In the genomic region with DNA sequence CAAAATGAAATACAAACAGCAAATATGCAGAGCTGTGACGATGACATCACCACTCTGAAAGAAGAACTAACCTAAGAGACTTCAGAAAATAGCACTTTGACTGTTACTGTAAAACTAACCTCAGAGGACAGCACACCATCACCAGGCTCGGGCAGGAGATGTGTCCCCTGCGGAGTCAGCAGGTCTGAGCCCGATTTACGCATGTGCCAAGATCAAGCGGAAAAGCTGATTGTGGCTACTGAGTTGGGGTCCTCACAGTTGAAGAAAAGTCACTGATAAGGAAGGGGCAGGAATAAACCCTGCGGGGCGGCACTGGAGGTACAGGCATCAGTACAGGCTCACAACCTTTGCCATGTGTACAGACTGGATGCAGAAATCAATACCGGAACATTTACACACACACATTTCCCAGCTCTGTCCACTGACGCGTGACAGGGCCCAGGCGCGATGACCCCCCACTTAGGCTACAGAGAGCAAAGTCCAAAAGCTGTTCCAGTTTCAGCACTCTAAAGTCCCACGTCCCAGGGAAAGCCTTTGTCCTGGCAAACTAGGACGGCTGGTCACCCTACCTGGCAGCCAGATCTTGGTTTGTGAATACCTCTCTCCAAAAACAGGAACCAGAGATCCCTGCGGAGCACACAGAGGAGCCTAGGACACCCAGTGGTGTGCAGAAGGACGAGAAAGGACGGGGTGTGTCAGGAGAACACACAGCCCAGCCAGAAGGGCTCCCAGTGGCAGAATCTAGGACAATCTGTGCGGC, we compare ENCODE assay signal across 1 cellular context.
TF ChIP-seq lines count a peak whose summit lies in the region.

No MANE protein-coding gene starts in this region.

TF ChIP-seq in HepG2, 621 proteins besides CTCF, POLR2A, EP300 and RAD21 (continued from another document and continues in another):
- TF ChIP-seq, protein P1, sequence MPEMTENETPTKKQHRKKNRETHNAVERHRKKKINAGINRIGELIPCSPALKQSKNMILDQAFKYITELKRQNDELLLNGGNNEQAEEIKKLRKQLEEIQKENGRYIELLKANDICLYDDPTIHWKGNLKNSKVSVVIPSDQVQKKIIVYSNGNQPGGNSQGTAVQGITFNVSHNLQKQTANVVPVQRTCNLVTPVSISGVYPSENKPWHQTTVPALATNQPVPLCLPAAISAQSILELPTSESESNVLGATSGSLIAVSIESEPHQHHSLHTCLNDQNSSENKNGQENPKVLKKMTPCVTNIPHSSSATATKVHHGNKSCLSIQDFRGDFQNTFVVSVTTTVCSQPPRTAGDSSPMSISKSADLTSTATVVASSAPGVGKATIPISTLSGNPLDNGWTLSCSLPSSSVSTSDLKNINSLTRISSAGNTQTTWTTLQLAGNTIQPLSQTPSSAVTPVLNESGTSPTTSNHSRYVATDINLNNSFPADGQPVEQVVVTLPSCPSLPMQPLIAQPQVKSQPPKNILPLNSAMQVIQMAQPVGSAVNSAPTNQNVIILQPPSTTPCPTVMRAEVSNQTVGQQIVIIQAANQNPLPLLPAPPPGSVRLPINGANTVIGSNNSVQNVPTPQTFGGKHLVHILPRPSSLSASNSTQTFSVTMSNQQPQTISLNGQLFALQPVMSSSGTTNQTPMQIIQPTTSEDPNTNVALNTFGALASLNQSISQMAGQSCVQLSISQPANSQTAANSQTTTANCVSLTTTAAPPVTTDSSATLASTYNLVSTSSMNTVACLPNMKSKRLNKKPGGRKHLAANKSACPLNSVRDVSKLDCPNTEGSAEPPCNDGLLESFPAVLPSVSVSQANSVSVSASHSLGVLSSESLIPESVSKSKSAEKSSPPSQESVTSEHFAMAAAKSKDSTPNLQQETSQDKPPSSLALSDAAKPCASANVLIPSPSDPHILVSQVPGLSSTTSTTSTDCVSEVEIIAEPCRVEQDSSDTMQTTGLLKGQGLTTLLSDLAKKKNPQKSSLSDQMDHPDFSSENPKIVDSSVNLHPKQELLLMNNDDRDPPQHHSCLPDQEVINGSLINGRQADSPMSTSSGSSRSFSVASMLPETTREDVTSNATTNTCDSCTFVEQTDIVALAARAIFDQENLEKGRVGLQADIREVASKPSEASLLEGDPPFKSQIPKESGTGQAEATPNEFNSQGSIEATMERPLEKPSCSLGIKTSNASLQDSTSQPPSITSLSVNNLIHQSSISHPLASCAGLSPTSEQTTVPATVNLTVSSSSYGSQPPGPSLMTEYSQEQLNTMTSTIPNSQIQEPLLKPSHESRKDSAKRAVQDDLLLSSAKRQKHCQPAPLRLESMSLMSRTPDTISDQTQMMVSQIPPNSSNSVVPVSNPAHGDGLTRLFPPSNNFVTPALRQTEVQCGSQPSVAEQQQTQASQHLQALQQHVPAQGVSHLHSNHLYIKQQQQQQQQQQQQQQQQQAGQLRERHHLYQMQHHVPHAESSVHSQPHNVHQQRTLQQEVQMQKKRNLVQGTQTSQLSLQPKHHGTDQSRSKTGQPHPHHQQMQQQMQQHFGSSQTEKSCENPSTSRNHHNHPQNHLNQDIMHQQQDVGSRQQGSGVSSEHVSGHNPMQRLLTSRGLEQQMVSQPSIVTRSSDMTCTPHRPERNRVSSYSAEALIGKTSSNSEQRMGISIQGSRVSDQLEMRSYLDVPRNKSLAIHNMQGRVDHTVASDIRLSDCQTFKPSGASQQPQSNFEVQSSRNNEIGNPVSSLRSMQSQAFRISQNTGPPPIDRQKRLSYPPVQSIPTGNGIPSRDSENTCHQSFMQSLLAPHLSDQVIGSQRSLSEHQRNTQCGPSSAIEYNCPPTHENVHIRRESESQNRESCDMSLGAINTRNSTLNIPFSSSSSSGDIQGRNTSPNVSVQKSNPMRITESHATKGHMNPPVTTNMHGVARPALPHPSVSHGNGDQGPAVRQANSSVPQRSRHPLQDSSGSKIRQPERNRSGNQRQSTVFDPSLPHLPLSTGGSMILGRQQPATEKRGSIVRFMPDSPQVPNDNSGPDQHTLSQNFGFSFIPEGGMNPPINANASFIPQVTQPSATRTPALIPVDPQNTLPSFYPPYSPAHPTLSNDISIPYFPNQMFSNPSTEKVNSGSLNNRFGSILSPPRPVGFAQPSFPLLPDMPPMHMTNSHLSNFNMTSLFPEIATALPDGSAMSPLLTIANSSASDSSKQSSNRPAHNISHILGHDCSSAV (CRISPR knock-in tag; IDR thresholded peaks at IDR 0.05; ENCODE audit: borderline replicate concordance): no peak
- TF ChIP-seq, protein P2, sequence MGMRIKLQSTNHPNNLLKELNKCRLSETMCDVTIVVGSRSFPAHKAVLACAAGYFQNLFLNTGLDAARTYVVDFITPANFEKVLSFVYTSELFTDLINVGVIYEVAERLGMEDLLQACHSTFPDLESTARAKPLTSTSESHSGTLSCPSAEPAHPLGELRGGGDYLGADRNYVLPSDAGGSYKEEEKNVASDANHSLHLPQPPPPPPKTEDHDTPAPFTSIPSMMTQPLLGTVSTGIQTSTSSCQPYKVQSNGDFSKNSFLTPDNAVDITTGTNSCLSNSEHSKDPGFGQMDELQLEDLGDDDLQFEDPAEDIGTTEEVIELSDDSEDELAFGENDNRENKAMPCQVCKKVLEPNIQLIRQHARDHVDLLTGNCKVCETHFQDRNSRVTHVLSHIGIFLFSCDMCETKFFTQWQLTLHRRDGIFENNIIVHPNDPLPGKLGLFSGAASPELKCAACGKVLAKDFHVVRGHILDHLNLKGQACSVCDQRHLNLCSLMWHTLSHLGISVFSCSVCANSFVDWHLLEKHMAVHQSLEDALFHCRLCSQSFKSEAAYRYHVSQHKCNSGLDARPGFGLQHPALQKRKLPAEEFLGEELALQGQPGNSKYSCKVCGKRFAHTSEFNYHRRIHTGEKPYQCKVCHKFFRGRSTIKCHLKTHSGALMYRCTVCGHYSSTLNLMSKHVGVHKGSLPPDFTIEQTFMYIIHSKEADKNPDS (CRISPR knock-in tag; IDR thresholded peaks at IDR 0.05): 0 out of 2 replicates have a peak, but pooled peaks have one; percentile 84
- TF ChIP-seq, protein P3, sequence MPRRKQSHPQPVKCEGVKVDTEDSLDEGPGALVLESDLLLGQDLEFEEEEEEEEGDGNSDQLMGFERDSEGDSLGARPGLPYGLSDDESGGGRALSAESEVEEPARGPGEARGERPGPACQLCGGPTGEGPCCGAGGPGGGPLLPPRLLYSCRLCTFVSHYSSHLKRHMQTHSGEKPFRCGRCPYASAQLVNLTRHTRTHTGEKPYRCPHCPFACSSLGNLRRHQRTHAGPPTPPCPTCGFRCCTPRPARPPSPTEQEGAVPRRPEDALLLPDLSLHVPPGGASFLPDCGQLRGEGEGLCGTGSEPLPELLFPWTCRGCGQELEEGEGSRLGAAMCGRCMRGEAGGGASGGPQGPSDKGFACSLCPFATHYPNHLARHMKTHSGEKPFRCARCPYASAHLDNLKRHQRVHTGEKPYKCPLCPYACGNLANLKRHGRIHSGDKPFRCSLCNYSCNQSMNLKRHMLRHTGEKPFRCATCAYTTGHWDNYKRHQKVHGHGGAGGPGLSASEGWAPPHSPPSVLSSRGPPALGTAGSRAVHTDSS (CRISPR knock-in tag; conservative IDR thresholded peaks at IDR 0.05): no peak
- TF ChIP-seq MIER3 (CRISPR knock-in tag; IDR thresholded peaks at IDR 0.05; ENCODE audit: borderline replicate concordance) (peak; percentile 96; the same call in 1 of the 2 replicates), SALL2 (CRISPR knock-in tag; IDR thresholded peaks at IDR 0.05) (peak; percentile 87; the same call in 1 of the 2 replicates), ELF1 (CRISPR knock-in tag; IDR thresholded peaks at IDR 0.05) (no peak; the same call in none of the 2 replicates), NR2F2 (IDR thresholded peaks at IDR 0.05; ENCODE audit: borderline replicate concordance, low read depth) (peak; percentile 75), SAFB2 (CRISPR knock-in tag; IDR thresholded peaks at IDR 0.05; ENCODE audit: borderline replicate concordance, low read depth) (peak; percentile 77; the same call in 1 of the 2 replicates), ERF (CRISPR knock-in tag; IDR thresholded peaks at IDR 0.05) (peak; percentile 98), ZNF589 (CRISPR knock-in tag; conservative IDR thresholded peaks at IDR 0.05) (peak; percentile 89), PPARG (CRISPR knock-in tag; conservative IDR thresholded peaks at IDR 0.05) (peak; percentile 80), CREM (IDR thresholded peaks at IDR 0.05) (peak; percentile 86), CREM (CRISPR knock-in tag; IDR thresholded peaks at IDR 0.05) (no peak), MZF1 (CRISPR knock-in tag; IDR thresholded peaks at IDR 0.05; ENCODE audit: borderline replicate concordance) (peak; percentile 46; the same call in 1 of the 2 replicates), ELF3 (CRISPR knock-in tag; IDR thresholded peaks at IDR 0.05) (peak; percentile 93), ZNF598 (CRISPR knock-in tag; IDR thresholded peaks at IDR 0.05; ENCODE audit: borderline replicate concordance) (peak; percentile 80; the same call in 1 of the 2 replicates), SSRP1 (CRISPR knock-in tag; IDR thresholded peaks at IDR 0.05) (peak; percentile 49; the same call in 1 of the 2 replicates), NCOA5 (CRISPR knock-in tag; IDR thresholded peaks at IDR 0.05) (no peak), ZNF20 (CRISPR knock-in tag; IDR thresholded peaks at IDR 0.05) (no peak), ZNF430 (CRISPR knock-in tag; IDR thresholded peaks at IDR 0.05) (peak; percentile 97), ZNF331 (CRISPR knock-in tag; IDR thresholded peaks at IDR 0.05) (peak; percentile 94), IKZF1 (IDR thresholded peaks at IDR 0.05) (no peak), STAT5B (CRISPR knock-in tag; IDR thresholded peaks at IDR 0.05) (no peak), NFIB (CRISPR knock-in tag; IDR thresholded peaks at IDR 0.05; ENCODE audit: borderline replicate concordance) (no peak)
- TF ChIP-seq, protein P4, sequence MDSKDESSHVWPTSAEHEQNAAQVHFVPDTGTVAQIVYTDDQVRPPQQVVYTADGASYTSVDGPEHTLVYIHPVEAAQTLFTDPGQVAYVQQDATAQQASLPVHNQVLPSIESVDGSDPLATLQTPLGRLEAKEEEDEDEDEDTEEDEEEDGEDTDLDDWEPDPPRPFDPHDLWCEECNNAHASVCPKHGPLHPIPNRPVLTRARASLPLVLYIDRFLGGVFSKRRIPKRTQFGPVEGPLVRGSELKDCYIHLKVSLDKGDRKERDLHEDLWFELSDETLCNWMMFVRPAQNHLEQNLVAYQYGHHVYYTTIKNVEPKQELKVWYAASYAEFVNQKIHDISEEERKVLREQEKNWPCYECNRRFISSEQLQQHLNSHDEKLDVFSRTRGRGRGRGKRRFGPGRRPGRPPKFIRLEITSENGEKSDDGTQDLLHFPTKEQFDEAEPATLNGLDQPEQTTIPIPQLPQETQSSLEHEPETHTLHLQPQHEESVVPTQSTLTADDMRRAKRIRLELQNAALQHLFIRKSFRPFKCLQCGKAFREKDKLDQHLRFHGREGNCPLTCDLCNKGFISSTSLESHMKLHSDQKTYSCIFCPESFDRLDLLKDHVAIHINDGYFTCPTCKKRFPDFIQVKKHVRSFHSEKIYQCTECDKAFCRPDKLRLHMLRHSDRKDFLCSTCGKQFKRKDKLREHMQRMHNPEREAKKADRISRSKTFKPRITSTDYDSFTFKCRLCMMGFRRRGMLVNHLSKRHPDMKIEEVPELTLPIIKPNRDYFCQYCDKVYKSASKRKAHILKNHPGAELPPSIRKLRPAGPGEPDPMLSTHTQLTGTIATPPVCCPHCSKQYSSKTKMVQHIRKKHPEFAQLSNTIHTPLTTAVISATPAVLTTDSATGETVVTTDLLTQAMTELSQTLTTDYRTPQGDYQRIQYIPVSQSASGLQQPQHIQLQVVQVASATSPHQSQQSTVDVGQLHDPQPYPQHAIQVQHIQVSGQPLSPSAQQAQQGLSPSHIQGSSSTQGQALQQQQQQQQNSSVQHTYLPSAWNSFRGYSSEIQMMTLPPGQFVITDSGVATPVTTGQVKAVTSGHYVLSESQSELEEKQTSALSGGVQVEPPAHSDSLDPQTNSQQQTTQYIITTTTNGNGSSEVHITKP (CRISPR knock-in tag; IDR thresholded peaks at IDR 0.05; ENCODE audit: low read depth): peak; percentile 67; the same call in 1 of the 2 replicates
- TF ChIP-seq, protein P5, sequence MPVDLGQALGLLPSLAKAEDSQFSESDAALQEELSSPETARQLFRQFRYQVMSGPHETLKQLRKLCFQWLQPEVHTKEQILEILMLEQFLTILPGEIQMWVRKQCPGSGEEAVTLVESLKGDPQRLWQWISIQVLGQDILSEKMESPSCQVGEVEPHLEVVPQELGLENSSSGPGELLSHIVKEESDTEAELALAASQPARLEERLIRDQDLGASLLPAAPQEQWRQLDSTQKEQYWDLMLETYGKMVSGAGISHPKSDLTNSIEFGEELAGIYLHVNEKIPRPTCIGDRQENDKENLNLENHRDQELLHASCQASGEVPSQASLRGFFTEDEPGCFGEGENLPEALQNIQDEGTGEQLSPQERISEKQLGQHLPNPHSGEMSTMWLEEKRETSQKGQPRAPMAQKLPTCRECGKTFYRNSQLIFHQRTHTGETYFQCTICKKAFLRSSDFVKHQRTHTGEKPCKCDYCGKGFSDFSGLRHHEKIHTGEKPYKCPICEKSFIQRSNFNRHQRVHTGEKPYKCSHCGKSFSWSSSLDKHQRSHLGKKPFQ (CRISPR knock-in tag; IDR thresholded peaks at IDR 0.05; ENCODE audit: insufficient replicate concordance): peak; percentile 44
- TF ChIP-seq, protein P6, sequence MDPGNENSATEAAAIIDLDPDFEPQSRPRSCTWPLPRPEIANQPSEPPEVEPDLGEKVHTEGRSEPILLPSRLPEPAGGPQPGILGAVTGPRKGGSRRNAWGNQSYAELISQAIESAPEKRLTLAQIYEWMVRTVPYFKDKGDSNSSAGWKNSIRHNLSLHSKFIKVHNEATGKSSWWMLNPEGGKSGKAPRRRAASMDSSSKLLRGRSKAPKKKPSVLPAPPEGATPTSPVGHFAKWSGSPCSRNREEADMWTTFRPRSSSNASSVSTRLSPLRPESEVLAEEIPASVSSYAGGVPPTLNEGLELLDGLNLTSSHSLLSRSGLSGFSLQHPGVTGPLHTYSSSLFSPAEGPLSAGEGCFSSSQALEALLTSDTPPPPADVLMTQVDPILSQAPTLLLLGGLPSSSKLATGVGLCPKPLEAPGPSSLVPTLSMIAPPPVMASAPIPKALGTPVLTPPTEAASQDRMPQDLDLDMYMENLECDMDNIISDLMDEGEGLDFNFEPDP (CRISPR knock-in tag; conservative IDR thresholded peaks at IDR 0.05): no peak
